In the genomic region with DNA sequence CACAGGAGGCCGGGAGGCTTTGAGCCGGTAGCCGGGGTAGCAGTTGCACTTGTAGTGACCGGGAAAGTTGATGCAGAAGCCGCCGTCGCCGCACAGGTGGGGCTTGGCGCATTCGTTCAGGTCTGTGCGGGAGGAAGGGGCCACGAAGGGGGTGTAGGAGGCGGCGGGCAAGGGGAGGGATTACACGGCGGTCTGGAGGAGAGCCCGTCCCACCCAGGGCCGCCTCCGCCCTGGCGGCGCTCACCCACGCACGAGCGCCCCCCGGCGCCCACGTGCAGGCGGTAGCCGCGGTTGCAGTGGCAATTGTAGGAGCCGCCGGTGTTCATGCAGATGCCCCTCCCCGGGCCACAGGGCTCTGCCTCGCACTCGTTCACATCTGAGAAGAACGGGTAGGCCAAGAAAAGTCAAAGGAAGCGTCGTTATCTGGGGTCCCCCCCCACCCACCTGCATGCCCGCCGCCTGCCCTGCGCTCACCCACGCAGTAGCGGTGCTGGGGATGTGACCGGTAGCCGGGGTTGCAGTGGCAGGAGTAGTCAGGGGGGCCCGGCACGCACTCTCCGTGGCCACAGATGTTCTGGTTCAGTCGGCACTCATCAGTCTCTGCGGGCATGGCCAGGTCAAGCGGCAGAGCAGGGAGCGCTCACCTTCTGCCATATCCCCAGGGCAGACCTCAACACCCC, we compare ENCODE assay signal across 16 cellular contexts. TPM values are rescaled to one million over a fixed set of nuclear protein-coding genes. Genes with fewer than 3 reads are reported as not detected.
DNase-seq lines count a peak whose midpoint lies in the region; ATAC-seq, FAIRE-seq and TF ChIP-seq lines count a peak whose summit lies in the region.
"Had no signal": no experiment of that assay in that cellular context is flagged by ENCODE, and none has a peak within 500 bp of the region (broad histone marks: within the 10 kb centered on the region; RNA-seq: fewer than 3 reads in every experiment).

No MANE protein-coding gene starts in this region.

- DNase-seq in right cardiac atrium (peak in 2 of 3 donors; percentile 47 to 67), left cardiac atrium (no peak), HTR-8/SVneo (ENCODE audit: insufficient read length, low spot score) (no peak), HEK293T (ENCODE audit: extremely low spot score) (no peak)
- DNase-seq in activated CD4-positive, CD25-positive, alpha-beta regulatory T cell (lab: John Stamatoyannopoulos, UW) = no peak
- DNase-seq: adrenal gland, mammary epithelial cell, NCI-H1436 treated with DMSO at 0.1 percent for 48 hours, NCI-H524 treated with DMSO at 0.1 percent for 48 hours, SHP77 treated with DMSO at 0.1 percent for 48 hours had no signal

- no peaks in the 10 kb centered on the region for H3K27me3 Mint-ChIP-seq in T-helper 1 cell treated with Interleukin-12 subunit alpha and Interleukin-12 subunit beta and Interleukin-4 antibody, amounts not matched to agents 30 μg/mL and 1 μg/mL, for 36 hours (ENCODE audit: low read depth)
- H3K27me3 Mint-ChIP-seq in dendritic cell treated with granulocyte-macrophage colony-stimulating factor and Interleukin-4, amounts not matched to agents 40 ng/mL and 50 ng/mL, for 4 days = peaks cover 25% of the 10 kb centered on the region
- H3K27me3 Mint-ChIP-seq in stimulated activated memory B cell treated with anti-CD40 and anti-IgM and Interleukin-4, amounts not matched to agents 10 μg/mL and 1 μg/mL and 100 μg/mL, for 72 hours = no peaks in the 10 kb centered on the region

- H3K4me3 Mint-ChIP-seq in T-helper 1 cell treated with Interleukin-12 subunit alpha and Interleukin-12 subunit beta and Interleukin-4 antibody, amounts not matched to agents 30 μg/mL and 1 μg/mL, for 36 hours = peak overlapping the region; percentile 26
- H3K4me3 Mint-ChIP-seq in dendritic cell treated with granulocyte-macrophage colony-stimulating factor and Interleukin-4, amounts not matched to agents 40 ng/mL and 50 ng/mL, for 4 days = no peak overlapping the region
- peak overlapping the region; percentile 24 for H3K4me3 Mint-ChIP-seq in stimulated activated memory B cell treated with anti-CD40 and anti-IgM and Interleukin-4, amounts not matched to agents 10 μg/mL and 1 μg/mL and 100 μg/mL, for 72 hours

- WGBS in right cardiac atrium = 81% methylated on average over 52 of the region's 52 CpGs

- H3K4me1 Mint-ChIP-seq in T-helper 1 cell treated with Interleukin-12 subunit alpha and Interleukin-12 subunit beta and Interleukin-4 antibody, amounts not matched to agents 30 μg/mL and 1 μg/mL, for 36 hours (ENCODE audit: low read depth) = peaks cover 48% of the 10 kb centered on the region
- peaks cover 74% of the 10 kb centered on the region for H3K4me1 Mint-ChIP-seq in dendritic cell treated with granulocyte-macrophage colony-stimulating factor and Interleukin-4, amounts not matched to agents 40 ng/mL and 50 ng/mL, for 4 days (ENCODE audit: low read depth)
- H3K4me1 Mint-ChIP-seq in stimulated activated memory B cell treated with anti-CD40 and anti-IgM and Interleukin-4, amounts not matched to agents 10 μg/mL and 1 μg/mL and 100 μg/mL, for 72 hours = peaks cover 68% of the 10 kb centered on the region

- POLR2A ChIA-PET in HEK293T (lab: Yijun Ruan, JAX) = interaction anchor here (0.8 to 1.1 kb wide), 3 partner anchors 11 to 24 kb away, joined by 4 read pairs; no protein-coding TSS in a partner anchor

- no peak overlapping the region for H3K4me3 ChIP-seq in right cardiac atrium (ENCODE audit: low read length)
- H3K4me3 ChIP-seq: adrenal gland had no signal

- no peak overlapping the region for H3K27ac Mint-ChIP-seq in T-helper 1 cell treated with Interleukin-12 subunit alpha and Interleukin-12 subunit beta and Interleukin-4 antibody, amounts not matched to agents 30 μg/mL and 1 μg/mL, for 36 hours
- H3K27ac Mint-ChIP-seq in dendritic cell treated with granulocyte-macrophage colony-stimulating factor and Interleukin-4, amounts not matched to agents 40 ng/mL and 50 ng/mL, for 4 days = peak overlapping the region; percentile 48
- H3K27ac Mint-ChIP-seq in stimulated activated memory B cell treated with anti-CD40 and anti-IgM and Interleukin-4, amounts not matched to agents 10 μg/mL and 1 μg/mL and 100 μg/mL, for 72 hours = peak overlapping the region; percentile 79

- ATAC-seq in right cardiac atrium (no peak), left cardiac atrium (no peak)
- no peak for ATAC-seq in stimulated activated memory B cell treated with anti-CD40 and anti-IgM and Interleukin-4, amounts not matched to agents 10 μg/mL and 1 μg/mL and 100 μg/mL, for 72 hours

- FAIRE-seq in HTR-8/SVneo (lab: Jason Lieb, UNC) = no peak
- FAIRE-seq: G401.6, pancreas had no signal

- H3K27ac ChIP-seq in right cardiac atrium (ENCODE audit: low read length) = no peak overlapping the region

- intact Hi-C loops in right cardiac atrium (cut with DNase I) = loop anchor here in 2 of 4 donors (10.0 kb wide), 1 partner anchor 57 kb away; no protein-coding TSS in a partner anchor
- intact Hi-C loops in left cardiac atrium (cut with DNase I) = loop anchor here in 1 of 2 donors (10.0 kb wide), 1 partner anchor 47 kb away; the partner anchor contains the start of gene KCNK7
- intact Hi-C loops in dendritic cell treated with granulocyte-macrophage colony-stimulating factor and Interleukin-4, amounts not matched to agents 40 ng/mL and 50 ng/mL, for 4 days (cut with micrococcal nuclease) = loop anchor here (2.0 kb wide), 1 partner anchor 21 kb away; no protein-coding TSS in a partner anchor

- CTCF ChIA-PET in HEK293T (lab: Yijun Ruan, JAX) = interaction anchor here (0.7 kb wide), 1 partner anchor 85 kb away, joined by 3 read pairs; no protein-coding TSS in a partner anchor

- no peaks in the 10 kb centered on the region for H3K9me3 Mint-ChIP-seq in T-helper 1 cell treated with Interleukin-12 subunit alpha and Interleukin-12 subunit beta and Interleukin-4 antibody, amounts not matched to agents 30 μg/mL and 1 μg/mL, for 36 hours
- H3K9me3 Mint-ChIP-seq in dendritic cell treated with granulocyte-macrophage colony-stimulating factor and Interleukin-4, amounts not matched to agents 40 ng/mL and 50 ng/mL, for 4 days = no peaks in the 10 kb centered on the region
- H3K9me3 Mint-ChIP-seq in stimulated activated memory B cell treated with anti-CD40 and anti-IgM and Interleukin-4, amounts not matched to agents 10 μg/mL and 1 μg/mL and 100 μg/mL, for 72 hours = no peaks in the 10 kb centered on the region

- H3K27me3 ChIP-seq in right cardiac atrium (ENCODE audit: control insufficient read depth, insufficient read depth) = no peaks in the 10 kb centered on the region
- H3K27me3 ChIP-seq: adrenal gland, esophagus muscularis mucosa, pancreas had no signal

- H3K36me3 Mint-ChIP-seq in T-helper 1 cell treated with Interleukin-12 subunit alpha and Interleukin-12 subunit beta and Interleukin-4 antibody, amounts not matched to agents 30 μg/mL and 1 μg/mL, for 36 hours (ENCODE audit: low read depth) = peaks cover 52% of the 10 kb centered on the region
- no peaks in the 10 kb centered on the region for H3K36me3 Mint-ChIP-seq in dendritic cell treated with granulocyte-macrophage colony-stimulating factor and Interleukin-4, amounts not matched to agents 40 ng/mL and 50 ng/mL, for 4 days (ENCODE audit: low read depth)
- H3K36me3 Mint-ChIP-seq in stimulated activated memory B cell treated with anti-CD40 and anti-IgM and Interleukin-4, amounts not matched to agents 10 μg/mL and 1 μg/mL and 100 μg/mL, for 72 hours = no peaks in the 10 kb centered on the region

- no peaks in the 10 kb centered on the region for H3K4me1 ChIP-seq in right cardiac atrium (ENCODE audit: control insufficient read depth, insufficient read depth, low read length)
- H3K4me1 ChIP-seq: adrenal gland had no signal

- H3K9me3 ChIP-seq in right cardiac atrium (ENCODE audit: control insufficient read depth, low read length) = no peaks in the 10 kb centered on the region
- H3K9me3 ChIP-seq: adrenal gland, esophagus muscularis mucosa, pancreas had no signal

TF ChIP-seq in HEK293T, 16 proteins besides CTCF, POLR2A, EP300 and RAD21:
- TF ChIP-seq CTBP1 (IDR thresholded peaks at IDR 0.05; ENCODE audit: borderline replicate concordance) (no peak), SP1 (IDR thresholded peaks at IDR 0.05) (no peak)

RNA-seq across cellular contexts. Expression of gene LTBP3, which starts 10.6 kb away (rescaled TPM):
- total RNA-seq in right cardiac atrium (100 to 1,000 TPM; 128 to 161 (median 140) TPM), left cardiac atrium (10 to 100 TPM; 85.6 to 96.2 TPM)
- polyA plus RNA-seq in right cardiac atrium = 60.2 TPM

RNA-seq across cellular contexts. Expression of gene ZNRD2, which starts 22.7 kb away (rescaled TPM):
- total RNA-seq in right cardiac atrium (10 to 100 TPM; 32.6 to 35.3 (median 34.9) TPM), left cardiac atrium (10 to 100 TPM; 24.6 to 35.0 TPM)
- polyA plus RNA-seq in right cardiac atrium = 56.8 TPM

RNA-seq across cellular contexts. Expression of gene SCYL1, which starts 22.7 kb away (rescaled TPM):
- total RNA-seq in right cardiac atrium (10 to 100 TPM; 59.9 to 65.2 (median 62.8) TPM), left cardiac atrium (10 to 100 TPM; 51.5 to 67.3 TPM)
- polyA plus RNA-seq in right cardiac atrium = 56.6 TPM

RNA-seq across cellular contexts. Expression of gene FAM89B, which starts 24.8 kb away (rescaled TPM):
- total RNA-seq in right cardiac atrium = 10 to 100 TPM; 40.5 to 46.6 (median 45.9) TPM
- 43.0 TPM for polyA plus RNA-seq in right cardiac atrium
- 10 to 100 TPM; 33.5 to 34.5 TPM for total RNA-seq in left cardiac atrium

RNA-seq across cellular contexts. Expression of gene EHBP1L1, which starts 28.3 kb away (rescaled TPM):
- total RNA-seq in right cardiac atrium (10 to 100 TPM; 43.9 to 80.2 (median 48.2) TPM), left cardiac atrium (10 to 100 TPM; 53.4 to 61.0 TPM)
- polyA plus RNA-seq in right cardiac atrium = 35.7 TPM

Comparison
In these comparisons a context has a peak if more than half of its experiments do, and no peak if none do; other contexts are left out.
1. DNase-seq: peak in right cardiac atrium (2 of 3); none in left cardiac atrium (single experiment), HTR-8/SVneo (single experiment), HEK293T (single experiment) and activated CD4-positive, CD25-positive, alpha-beta regulatory T cell (0 of 4).